ENCODE assay signal across 1 cellular context in the genomic region with DNA sequence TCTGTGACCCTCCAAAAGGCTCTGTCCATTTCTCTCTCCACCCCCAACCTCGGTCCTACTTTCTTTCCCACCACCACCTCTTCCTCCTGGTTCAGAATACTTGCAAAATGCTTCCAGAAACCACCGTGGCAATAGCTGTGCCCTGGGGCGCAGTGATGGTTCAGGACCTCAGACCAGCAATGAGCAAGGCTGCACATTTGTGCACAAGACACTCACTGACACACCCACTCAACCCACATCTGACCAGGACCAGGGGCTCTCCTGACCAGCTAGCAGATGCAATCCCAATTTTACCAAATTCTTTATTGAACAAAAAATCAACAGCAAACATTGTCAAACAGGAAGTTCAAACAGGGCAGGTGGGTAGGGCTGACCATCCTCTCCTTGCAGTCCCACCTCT.
TF ChIP-seq lines count a peak whose summit lies in the region.

No MANE protein-coding gene starts in this region.

TF ChIP-seq in WTC11, 78 proteins besides CTCF, POLR2A, EP300 and RAD21 (continued from another document):
- TF ChIP-seq OVOL2 (CRISPR knock-in tag; IDR thresholded peaks at IDR 0.05; ENCODE audit: borderline replicate concordance) (no peak), ZNF396 (CRISPR knock-in tag; IDR thresholded peaks at IDR 0.05; ENCODE audit: borderline replicate concordance) (no peak), SP1 (CRISPR knock-in tag; conservative IDR thresholded peaks at IDR 0.05) (no peak), RELA (CRISPR knock-in tag; IDR thresholded peaks at IDR 0.05; ENCODE audit: borderline replicate concordance) (no peak)
- TF ChIP-seq, protein P1, sequence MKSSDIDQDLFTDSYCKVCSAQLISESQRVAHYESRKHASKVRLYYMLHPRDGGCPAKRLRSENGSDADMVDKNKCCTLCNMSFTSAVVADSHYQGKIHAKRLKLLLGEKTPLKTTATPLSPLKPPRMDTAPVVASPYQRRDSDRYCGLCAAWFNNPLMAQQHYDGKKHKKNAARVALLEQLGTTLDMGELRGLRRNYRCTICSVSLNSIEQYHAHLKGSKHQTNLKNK (CRISPR knock-in tag; IDR thresholded peaks at IDR 0.05), result no peak
- TF ChIP-seq, protein P2, sequence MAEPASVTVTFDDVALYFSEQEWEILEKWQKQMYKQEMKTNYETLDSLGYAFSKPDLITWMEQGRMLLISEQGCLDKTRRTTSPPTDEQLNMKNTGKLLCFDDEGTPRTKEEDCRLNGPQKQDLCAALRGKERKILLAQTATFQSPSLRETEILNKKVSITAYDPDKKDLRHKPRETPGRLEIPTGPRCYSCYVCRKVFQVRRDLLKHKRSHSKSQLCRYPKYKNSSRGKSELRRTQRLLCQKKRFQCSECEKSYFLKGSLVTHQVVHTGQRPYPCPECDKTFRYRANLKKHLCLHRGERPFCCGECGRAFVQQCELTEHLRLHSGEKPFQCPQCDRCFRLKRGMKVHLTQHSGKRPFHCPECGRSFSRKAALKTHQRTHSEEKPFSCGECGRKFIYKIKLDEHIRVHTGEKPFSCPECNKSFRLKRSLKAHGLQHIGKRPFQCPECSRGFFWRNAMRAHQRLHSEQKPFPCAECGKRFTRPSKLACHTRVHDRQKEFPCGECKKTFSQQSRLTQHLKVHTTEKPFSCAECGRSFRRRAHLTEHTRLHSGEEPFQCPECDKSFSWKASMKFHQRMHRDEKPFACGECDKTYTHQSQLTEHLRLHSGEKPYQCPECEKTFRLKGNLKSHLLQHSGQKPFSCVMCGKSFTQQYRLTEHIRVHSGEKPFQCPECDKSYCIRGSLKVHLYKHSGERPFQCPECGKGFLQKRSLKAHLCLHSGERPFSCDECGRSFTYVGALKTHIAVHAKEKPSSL (CRISPR knock-in tag; conservative IDR thresholded peaks at IDR 0.05), result no peak
